ENCODE assay signal across 1 cellular context in the genomic region with DNA sequence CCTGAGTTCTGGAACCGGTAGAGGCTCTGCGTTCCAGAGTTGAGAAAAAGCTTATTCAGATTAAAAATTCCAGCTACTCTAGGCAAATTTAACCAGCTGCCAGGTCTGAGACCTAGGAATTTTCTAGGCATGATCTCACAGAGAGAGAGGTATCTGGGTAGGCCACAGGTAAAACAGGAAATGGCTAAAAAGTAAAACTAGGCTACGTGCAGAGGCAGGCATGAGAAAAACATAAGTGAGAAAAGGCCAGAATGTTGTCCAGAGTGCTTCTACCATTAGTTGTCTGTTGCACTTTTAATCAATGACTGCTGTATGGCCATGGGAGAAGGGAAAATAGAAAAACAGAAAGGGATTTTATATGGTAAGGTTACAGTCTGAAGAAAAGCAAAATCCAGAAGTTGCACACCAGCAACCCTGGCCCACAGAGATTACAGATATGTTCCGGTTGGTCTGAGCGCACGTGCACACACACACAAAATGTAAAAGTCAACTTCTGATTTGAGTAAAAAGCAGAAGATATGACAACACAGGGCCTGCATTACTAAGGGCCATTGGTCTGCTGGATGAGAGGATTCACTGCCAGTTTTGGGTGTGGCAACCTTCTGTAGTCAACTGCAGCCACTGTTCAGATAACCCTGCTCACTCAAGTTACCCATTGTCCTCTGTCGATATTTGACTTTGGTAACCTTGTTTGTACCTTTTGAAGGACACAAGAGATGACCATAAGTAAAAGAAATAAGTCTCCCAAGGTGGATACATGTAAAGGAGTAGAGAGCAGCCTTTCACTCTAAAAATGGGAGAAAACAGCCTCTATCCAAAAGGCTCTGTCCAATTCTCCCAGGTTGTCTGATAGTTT.
TF ChIP-seq lines count a peak whose summit lies in the region.

No MANE protein-coding gene starts in this region.

TF ChIP-seq in SK-N-SH treated with all-trans-retinoic acid at 6 μM for 48 hours, 23 proteins besides CTCF, POLR2A, EP300 and RAD21 (continued from another document):
- TF ChIP-seq, protein P1, sequence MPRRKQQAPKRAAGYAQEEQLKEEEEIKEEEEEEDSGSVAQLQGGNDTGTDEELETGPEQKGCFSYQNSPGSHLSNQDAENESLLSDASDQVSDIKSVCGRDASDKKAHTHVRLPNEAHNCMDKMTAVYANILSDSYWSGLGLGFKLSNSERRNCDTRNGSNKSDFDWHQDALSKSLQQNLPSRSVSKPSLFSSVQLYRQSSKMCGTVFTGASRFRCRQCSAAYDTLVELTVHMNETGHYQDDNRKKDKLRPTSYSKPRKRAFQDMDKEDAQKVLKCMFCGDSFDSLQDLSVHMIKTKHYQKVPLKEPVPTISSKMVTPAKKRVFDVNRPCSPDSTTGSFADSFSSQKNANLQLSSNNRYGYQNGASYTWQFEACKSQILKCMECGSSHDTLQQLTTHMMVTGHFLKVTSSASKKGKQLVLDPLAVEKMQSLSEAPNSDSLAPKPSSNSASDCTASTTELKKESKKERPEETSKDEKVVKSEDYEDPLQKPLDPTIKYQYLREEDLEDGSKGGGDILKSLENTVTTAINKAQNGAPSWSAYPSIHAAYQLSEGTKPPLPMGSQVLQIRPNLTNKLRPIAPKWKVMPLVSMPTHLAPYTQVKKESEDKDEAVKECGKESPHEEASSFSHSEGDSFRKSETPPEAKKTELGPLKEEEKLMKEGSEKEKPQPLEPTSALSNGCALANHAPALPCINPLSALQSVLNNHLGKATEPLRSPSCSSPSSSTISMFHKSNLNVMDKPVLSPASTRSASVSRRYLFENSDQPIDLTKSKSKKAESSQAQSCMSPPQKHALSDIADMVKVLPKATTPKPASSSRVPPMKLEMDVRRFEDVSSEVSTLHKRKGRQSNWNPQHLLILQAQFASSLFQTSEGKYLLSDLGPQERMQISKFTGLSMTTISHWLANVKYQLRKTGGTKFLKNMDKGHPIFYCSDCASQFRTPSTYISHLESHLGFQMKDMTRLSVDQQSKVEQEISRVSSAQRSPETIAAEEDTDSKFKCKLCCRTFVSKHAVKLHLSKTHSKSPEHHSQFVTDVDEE (CRISPR knock-in tag; IDR thresholded peaks at IDR 0.05), result no peak
- TF ChIP-seq ZNF565 (CRISPR knock-in tag; conservative IDR thresholded peaks at IDR 0.05; ENCODE audit: low read depth) (no peak), TCF4 (CRISPR knock-in tag; IDR thresholded peaks at IDR 0.05; ENCODE audit: borderline replicate concordance) (no peak), ZNF8 (CRISPR knock-in tag; IDR thresholded peaks at IDR 0.05) (no peak)
TF ChIP-seq in SK-N-SH treated with all-trans-retinoic acid at 6 μM for 48 hours: peak in this region for 0.
